ENCODE assay signal across 23 cellular contexts in genomic region chr17:6064855-6065254, GRCh38. TPM values are rescaled to one million over a fixed set of nuclear protein-coding genes. Genes with fewer than 3 reads are reported as not detected.
"Had no signal": no experiment of that assay in that cellular context is flagged by ENCODE, and none has a peak within 500 bp of the region (broad histone marks: within the 10 kb centered on the region; RNA-seq: fewer than 3 reads in every experiment).

No MANE protein-coding gene starts in this region.

- FAIRE-seq: frontal cortex, pancreas had no signal

- DNase-seq: activated CD4-positive, alpha-beta memory T cell treated with anti-CD3 and anti-CD28 coated beads for 36 hours; activated CD4-positive, alpha-beta T cell treated with anti-CD3 and anti-CD28 coated beads for 48 hours; activated effector memory CD4-positive, alpha-beta T cell treated with Interleukin-2 at 50 U/mL for 16 hours; activated naive CD4-positive, alpha-beta T cell treated with anti-CD3 and anti-CD28 coated beads for 36 hours; activated naive CD8-positive, alpha-beta T cell treated with anti-CD3 and anti-CD28 coated beads, Interleukin-2, amount 10 ng/mL, durations not matched to agents 7 days and 5 days; activated T-cell treated with anti-CD3 and anti-CD28 coated beads, Interleukin-2, amount 50 U/mL, for 72 hours; amniotic stem cell; glutamatergic neuron; immature natural killer cell; left ventricle myocardium inferior; pancreas; psoas muscle; right cardiac atrium; stimulated activated CD4-positive, alpha-beta T cell treated with anti-CD3 and anti-CD28 coated beads, Interleukin-12 subunit alpha, Interleukin-12 subunit beta, amount 100 ng/mL, for 4 hours; stimulated activated CD4-positive, alpha-beta T cell treated with anti-CD3 and anti-CD28 coated beads, Interleukin-4, amount 100 ng/mL, for 4 hours; stimulated activated naive CD8-positive, alpha-beta T cell treated with anti-CD3 and anti-CD28 coated beads, Interleukin-15, Interleukin-2, amounts not matched to agents 100 U/mL and 50 U/mL, for 24 hours; upper lobe of right lung had no signal

- H3K9me3 ChIP-seq: breast epithelium, esophagus muscularis mucosa, left ventricle myocardium inferior, pancreas, psoas muscle, upper lobe of right lung had no signal

- H3K4me3 ChIP-seq: breast epithelium, coronary artery, esophagus muscularis mucosa, hepatocyte, left ventricle myocardium inferior, pancreas, psoas muscle, upper lobe of right lung had no signal

- H3K27ac ChIP-seq: breast epithelium, coronary artery, esophagus muscularis mucosa, hepatocyte, left ventricle myocardium inferior, pancreas, psoas muscle, upper lobe of right lung had no signal

- H3K36me3 ChIP-seq: breast epithelium, esophagus muscularis mucosa, left ventricle myocardium inferior, pancreas, upper lobe of right lung had no signal

- H3K4me1 ChIP-seq: breast epithelium, left ventricle myocardium inferior, pancreas, psoas muscle, upper lobe of right lung had no signal

RNA-seq across cellular contexts. Expression of gene WSCD1, which starts 5.3 kb away (rescaled TPM):
- total RNA-seq: activated naive CD8-positive, alpha-beta T cell treated with anti-CD3 and anti-CD28 coated beads, Interleukin-2, amount 10 ng/mL, durations not matched to agents 7 days and 5 days; naive thymus-derived CD8-positive, alpha-beta T cell had no signal
- polyA plus RNA-seq: naive thymus-derived CD8-positive, alpha-beta T cell had no signal
